Comparison of ENCODE assay signal across 14 cellular contexts in genomic region chrX:136143714-136144113, GRCh38. TPM values are rescaled to one million over a fixed set of nuclear protein-coding genes. Genes with fewer than 3 reads are reported as not detected.
DNase-seq lines count a peak whose midpoint lies in the region; ATAC-seq, FAIRE-seq and TF ChIP-seq lines count a peak whose summit lies in the region.
"Had no signal": no experiment of that assay in that cellular context is flagged by ENCODE, and none has a peak within 500 bp of the region (broad histone marks: within the 10 kb centered on the region; RNA-seq: fewer than 3 reads in every experiment).

No MANE protein-coding gene starts in this region.

- H3K36me3 ChIP-seq in astrocyte (ENCODE audit: insufficient read depth, low read length) (no peaks in the 10 kb centered on the region), neuronal stem cell (replicated peaks in 1 of 2; ENCODE audit: control insufficient read depth in 2 of 2, insufficient read depth in 2 of 2, low read length in 2 of 2) (no peaks in the 10 kb centered on the region)

- H4K8ac ChIP-seq in neuronal stem cell (ENCODE audit: low read depth, low read length): no peak overlapping the region

- H3K4ac ChIP-seq in neuronal stem cell (ENCODE audit: low read length): no peak overlapping the region

- H2BK5ac ChIP-seq in neuronal stem cell (ENCODE audit: low read length): no peak overlapping the region

- no peak for ATAC-seq in GM18861 (IDR thresholded peaks at IDR 0.05; ENCODE audit: unreplicated experiment)
- ATAC-seq: activated CD8-positive, alpha-beta memory T cell treated with anti-CD3 and anti-CD28 coated beads, Interleukin-2, amount 10 ng/mL, durations not matched to agents 7 days and 5 days had no signal

- no CpG with 5 or more reads among the region's 7 CpGs for WGBS in neuronal stem cell (ENCODE audit: extremely low coverage in 2 of 2, insufficient read length in 2 of 2, insufficient replicate concordance in 1 of 2), 2 donors

- peaks cover 4% of the 10 kb centered on the region for H3K4me1 ChIP-seq in astrocyte (ENCODE audit: insufficient read depth, low read length)
- no peaks in the 10 kb centered on the region for H3K4me1 ChIP-seq in neuronal stem cell (ENCODE audit: control insufficient read depth in 2 of 2, insufficient read depth in 1 of 2, low read depth in 1 of 2, low read length in 2 of 2)

- no peak overlapping the region for H3K18ac ChIP-seq in neuronal stem cell (ENCODE audit: low read length)

- no peak overlapping the region for H3K14ac ChIP-seq in neuronal stem cell (ENCODE audit: low read length)

- no peak for TF ChIP-seq CTCF in NB4 (IDR thresholded peaks at IDR 0.05; ENCODE audit: low read depth, low read length)
- TF ChIP-seq CTCF in astrocyte (IDR thresholded peaks at IDR 0.05; ENCODE audit: insufficient read depth, low read depth, low read length): no peak

- H3K9me3 Mint-ChIP-seq in activated T-cell treated with anti-CD3 and anti-CD28 coated beads, Interleukin-2, amount 50 U/mL, for 24 hours: no peaks in the 10 kb centered on the region
- H3K9me3 Mint-ChIP-seq in astrocyte (ENCODE audit: unreplicated experiment): peaks cover 8% of the 10 kb centered on the region

- H3K4me3 ChIP-seq in NB4 (ENCODE audit: low read depth, low read length) (no peak overlapping the region), astrocyte (ENCODE audit: insufficient read depth, low read depth, low read length) (no peak overlapping the region), neuronal stem cell (ENCODE audit: low read length in 2 of 2) (no peak overlapping the region)

- H3K27ac ChIP-seq in astrocyte (ENCODE audit: low read depth, low read length) (no peak overlapping the region), neuronal stem cell (replicated peaks; ENCODE audit: low read length) (no peak overlapping the region)

- FAIRE-seq in astrocyte (lab: Jason Lieb, UNC): peak; percentile 20

- H3K9me3 ChIP-seq in astrocyte (ENCODE audit: insufficient read depth, low read depth, low read length): no peaks in the 10 kb centered on the region
- no peaks in the 10 kb centered on the region for H3K9me3 ChIP-seq in neuronal stem cell (replicated peaks in 1 of 2; ENCODE audit: control insufficient read depth in 2 of 2, insufficient read depth in 1 of 2, low read depth in 1 of 2, low read length in 2 of 2)

- no peaks in the 10 kb centered on the region for H3K36me3 Mint-ChIP-seq in activated T-cell treated with anti-CD3 and anti-CD28 coated beads, Interleukin-2, amount 50 U/mL, for 24 hours (ENCODE audit: low read depth)
- no peaks in the 10 kb centered on the region for H3K36me3 Mint-ChIP-seq in astrocyte (ENCODE audit: low read depth, unreplicated experiment)

- no peaks in the 10 kb centered on the region for H3K79me1 ChIP-seq in neuronal stem cell (ENCODE audit: low read depth, low read length)

- H3K27me3 Mint-ChIP-seq in activated T-cell treated with anti-CD3 and anti-CD28 coated beads, Interleukin-2, amount 50 U/mL, for 24 hours: peaks cover 31% of the 10 kb centered on the region
- H3K27me3 Mint-ChIP-seq in astrocyte (ENCODE audit: low read depth, unreplicated experiment): peaks cover 8% of the 10 kb centered on the region

- H3K23ac ChIP-seq in neuronal stem cell (ENCODE audit: low read depth, low read length, poor library complexity): no peak overlapping the region

- H2AFZ ChIP-seq in astrocyte (ENCODE audit: low read depth, low read length) (no peak overlapping the region), neuronal stem cell (ENCODE audit: low read length) (no peak overlapping the region)

- DNase-seq in activated T-cell treated with anti-CD3 and anti-CD28 coated beads, Interleukin-2, amount 50 U/mL, for 24 hours: no peak
- DNase-seq in activated T-cell treated with anti-CD3 and anti-CD28 coated beads, Interleukin-2, amount 50 U/mL, for 1 hour: no peak
- DNase-seq in NB4 (ENCODE audit: low read depth) (peak; percentile 6), astrocyte (ENCODE audit: low read depth) (no peak), neuronal stem cell (ENCODE audit: low spot score) (no peak), SW480 (ENCODE audit: low spot score) (no peak)
- DNase-seq in stimulated activated naive CD4-positive, alpha-beta T cell (lab: John Stamatoyannopoulos, UW): peak in 4 of 6 experiments; percentile 5 to 30 (median 7)
- DNase-seq: activated CD8-positive, alpha-beta memory T cell treated with anti-CD3 and anti-CD28 coated beads, Interleukin-2, amount 10 ng/mL, durations not matched to agents 7 days and 5 days; aorta; H7; KG1; NCI-H1694; NCI-H524 had no signal

- no peak overlapping the region for H3K4me2 ChIP-seq in astrocyte (ENCODE audit: low read length)
- no peak overlapping the region for H3K4me2 ChIP-seq in neuronal stem cell (ENCODE audit: insufficient read depth, low read length, poor library complexity, severe bottlenecking)

- no peak overlapping the region for H2BK12ac ChIP-seq in neuronal stem cell (ENCODE audit: low read length)

- H3K9ac ChIP-seq in astrocyte (ENCODE audit: low read length) (no peak overlapping the region), neuronal stem cell (ENCODE audit: low read depth, low read length, poor library complexity) (no peak overlapping the region)

- no peak overlapping the region for H4K91ac ChIP-seq in neuronal stem cell (ENCODE audit: low read depth, low read length, poor library complexity)

- no peaks in the 10 kb centered on the region for H4K20me1 ChIP-seq in astrocyte (ENCODE audit: insufficient read depth, low read length)

- H3K4me3 Mint-ChIP-seq in activated T-cell treated with anti-CD3 and anti-CD28 coated beads, Interleukin-2, amount 50 U/mL, for 24 hours: peak overlapping the region; percentile 35
- no peak overlapping the region for H3K4me3 Mint-ChIP-seq in astrocyte (ENCODE audit: unreplicated experiment)
- H3K4me3 Mint-ChIP-seq: activated CD8-positive, alpha-beta memory T cell treated with anti-CD3 and anti-CD28 coated beads, Interleukin-2, amount 10 ng/mL, durations not matched to agents 7 days and 5 days had no signal

- H3K4me1 Mint-ChIP-seq in activated T-cell treated with anti-CD3 and anti-CD28 coated beads, Interleukin-2, amount 50 U/mL, for 24 hours (ENCODE audit: low read depth): peaks cover 32% of the 10 kb centered on the region
- no peaks in the 10 kb centered on the region for H3K4me1 Mint-ChIP-seq in astrocyte (ENCODE audit: low read depth, unreplicated experiment)

- no peak overlapping the region for H2BK15ac ChIP-seq in neuronal stem cell (ENCODE audit: low read length)

- peak overlapping the region; percentile 39 for H3K27ac Mint-ChIP-seq in activated T-cell treated with anti-CD3 and anti-CD28 coated beads, Interleukin-2, amount 50 U/mL, for 24 hours
- no peak overlapping the region for H3K27ac Mint-ChIP-seq in astrocyte (ENCODE audit: unreplicated experiment)
- H3K27ac Mint-ChIP-seq: activated CD8-positive, alpha-beta memory T cell treated with anti-CD3 and anti-CD28 coated beads, Interleukin-2, amount 10 ng/mL, durations not matched to agents 7 days and 5 days had no signal

- no peaks in the 10 kb centered on the region for H3K27me3 ChIP-seq in astrocyte (ENCODE audit: insufficient read depth, low read length)
- H3K27me3 ChIP-seq in neuronal stem cell (ENCODE audit: control insufficient read depth in 3 of 3, insufficient read depth in 3 of 3, low read depth in 1 of 3, low read length in 3 of 3): peaks cover 0 to 16% (median 2%) of the 10 kb centered on the region in 3 experiments

- H2AK5ac ChIP-seq in neuronal stem cell (ENCODE audit: low read depth, low read length): no peak overlapping the region

- no peak overlapping the region for H2BK120ac ChIP-seq in neuronal stem cell (ENCODE audit: low read depth, low read length)

- peaks cover 5% of the 10 kb centered on the region for H3K79me2 ChIP-seq in astrocyte (ENCODE audit: insufficient read depth, low read length)

- no peak for TF ChIP-seq POLR2A in NB4 (IDR thresholded peaks at IDR 0.05; ENCODE audit: extremely low read depth, insufficient read length)

RNA-seq across cellular contexts. Expression of gene FHL1, which starts 3.6 kb away (rescaled TPM):
- 100 and 115 TPM in 2 replicates for total RNA-seq in astrocyte
- 97.7 TPM for polyA plus RNA-seq in neuronal stem cell (2013, experiment 1 of 2)
- polyA plus RNA-seq in neuronal stem cell (2013, experiment 2 of 2): 104 TPM

Comparison
In these comparisons a context has a peak if more than half of its experiments do, and no peak if none do; other contexts are left out.
1. DNase-seq: peak in NB4 (single experiment) and stimulated activated naive CD4-positive, alpha-beta T cell (4 of 6); none in activated T-cell treated with anti-CD3 and anti-CD28 coated beads, Interleukin-2, amount 50 U/mL, for 24 hours (single experiment), activated T-cell treated with anti-CD3 and anti-CD28 coated beads, Interleukin-2, amount 50 U/mL, for 1 hour (single experiment), astrocyte (single experiment), neuronal stem cell (single experiment) and SW480 (single experiment).